ENCODE assay signal across 1 cellular context in genomic region chr6:150079604-150080003, GRCh38.
A peak's percentile ranks its signal among the peaks of the same experiment; 100 is the strongest.
TF ChIP-seq lines count a peak whose summit lies in the region.

No MANE protein-coding gene starts in this region.

TF ChIP-seq in H1, 55 proteins besides CTCF, POLR2A, EP300 and RAD21 (continued from another document):
- TF ChIP-seq MAX (IDR thresholded peaks at IDR 0.05) (peak; percentile 67), E2F6 (IDR thresholded peaks at IDR 0.05) (peak; percentile 70), KDM1A (IDR thresholded peaks at IDR 0.05; ENCODE audit: borderline replicate concordance, low read length) (no peak)
